ENCODE assay signal across 9 cellular contexts in genomic region chr5:68406767-68407232, GRCh38.
A peak's percentile ranks its signal among the peaks of the same experiment; 100 is the strongest.
DNase-seq lines count a peak whose midpoint lies in the region; ATAC-seq and TF ChIP-seq lines count a peak whose summit lies in the region.
"Had no signal": no experiment of that assay in that cellular context is flagged by ENCODE, and none has a peak within 500 bp of the region (broad histone marks: within the 10 kb centered on the region; RNA-seq: fewer than 3 reads in every experiment).

No MANE protein-coding gene starts in this region.

- TF ChIP-seq POLR2A in breast epithelium (IDR thresholded peaks at IDR 0.05), result no peak

- H3K27me3 ChIP-seq in DOHH2 (ENCODE audit: control insufficient read depth, low read length) (no peaks in the 10 kb centered on the region), breast epithelium (no peaks in the 10 kb centered on the region), SJCRH30 (no peaks in the 10 kb centered on the region)
- H3K27me3 ChIP-seq: cardiac muscle cell had no signal

- peaks cover 8% of the 10 kb centered on the region for H3F3A ChIP-seq in DOHH2 (ENCODE audit: control insufficient read depth, insufficient read depth)

- H3K27me3 Mint-ChIP-seq in stimulated activated naive B cell treated with anti-CD40 and anti-IgM and Interleukin-4, amounts not matched to agents 10 μg/mL and 1 μg/mL and 100 μg/mL, for 72 hours, result no peaks in the 10 kb centered on the region

- H3K9me2 ChIP-seq in DOHH2 (replicated peaks; ENCODE audit: control insufficient read depth, low read length), result no peaks in the 10 kb centered on the region

- H4K20me1 ChIP-seq in DOHH2 (ENCODE audit: control insufficient read depth, insufficient read depth, low read depth, low read length), result no peaks in the 10 kb centered on the region

- peak; percentile 54 for ATAC-seq in HG03469 (IDR thresholded peaks at IDR 0.05; ENCODE audit: unreplicated experiment)
- ATAC-seq in stimulated activated naive B cell treated with anti-CD40 and anti-IgM and Interleukin-4, amounts not matched to agents 10 μg/mL and 1 μg/mL and 100 μg/mL, for 72 hours (replicated peaks), result peak; percentile 84

- H3K36me3 ChIP-seq in DOHH2 (ENCODE audit: control insufficient read depth, low read length) (no peaks in the 10 kb centered on the region), breast epithelium (no peaks in the 10 kb centered on the region), SJCRH30 (no peaks in the 10 kb centered on the region)
- H3K36me3 ChIP-seq: cardiac muscle cell had no signal

- no peak for TF ChIP-seq CTCF in DOHH2 (IDR thresholded peaks at IDR 0.05; ENCODE audit: low read depth, low read length, poor library complexity, severe bottlenecking)
- no peak for TF ChIP-seq CTCF in GM20000 (IDR thresholded peaks at IDR 0.05; ENCODE audit: extremely low read depth, missing control alignments)
- TF ChIP-seq CTCF in breast epithelium (IDR thresholded peaks at IDR 0.05), result no peak

- peak overlapping the region in 1 of 2 donors; percentile 29 for H3K4me3 Mint-ChIP-seq in stimulated activated naive B cell treated with anti-CD40 and anti-IgM and Interleukin-4, amounts not matched to agents 10 μg/mL and 1 μg/mL and 100 μg/mL, for 72 hours

- intact Hi-C loops in breast epithelium (cut with DNase I; ENCODE audit: low total_unique reads), result no loop called here

- H3K27ac Mint-ChIP-seq in stimulated activated naive B cell treated with anti-CD40 and anti-IgM and Interleukin-4, amounts not matched to agents 10 μg/mL and 1 μg/mL and 100 μg/mL, for 72 hours, result peak overlapping the region; percentile 67

- H3K27ac ChIP-seq in DOHH2 (ENCODE audit: low read depth, low read length) (peak overlapping the region; percentile 27; the same call in 1 of the 2 replicates), breast epithelium (peak overlapping the region; percentile 8 to 26), SJCRH30 (no peak overlapping the region)
- H3K27ac ChIP-seq: cardiac muscle cell had no signal

- no peaks in the 10 kb centered on the region for H3K9me3 Mint-ChIP-seq in stimulated activated naive B cell treated with anti-CD40 and anti-IgM and Interleukin-4, amounts not matched to agents 10 μg/mL and 1 μg/mL and 100 μg/mL, for 72 hours

- H3K4me1 ChIP-seq in DOHH2 (ENCODE audit: control insufficient read depth, low read length) (peaks cover 24% of the 10 kb centered on the region), breast epithelium (no peaks in the 10 kb centered on the region), SJCRH30 (peaks cover 4% of the 10 kb centered on the region; the same call in 1 of the 2 replicates)

- no peaks in the 10 kb centered on the region for H3K36me3 Mint-ChIP-seq in stimulated activated naive B cell treated with anti-CD40 and anti-IgM and Interleukin-4, amounts not matched to agents 10 μg/mL and 1 μg/mL and 100 μg/mL, for 72 hours

- DNase-seq in GM20000 (ENCODE audit: low spot score), result peak; percentile 52
- no peak for DNase-seq in breast epithelium (ENCODE audit: low spot score in 2 of 2)
- DNase-seq in stimulated activated naive B cell treated with anti-CD40 and anti-IgM and Interleukin-4, amounts not matched to agents 10 μg/mL and 1 μg/mL and 100 μg/mL, for 72 hours, result no peak
- no peak for DNase-seq in SJCRH30
- no peak for DNase-seq in epidermal melanocyte (ENCODE audit: insufficient read length, low spot score)
- DNase-seq in NCI-H446 treated with DMSO at 0.1 percent for 48 hours (lab: John Stamatoyannopoulos, UW), result no peak

- H3K4me3 ChIP-seq in DOHH2 (ENCODE audit: low read length), result peak overlapping the region; percentile 37
- peak overlapping the region in 2 of 3 donors; percentile 1 to 26 for H3K4me3 ChIP-seq in breast epithelium
- H3K4me3 ChIP-seq in SJCRH30, result no peak overlapping the region
- H3K4me3 ChIP-seq: cardiac muscle cell had no signal

- H3K4me1 Mint-ChIP-seq in stimulated activated naive B cell treated with anti-CD40 and anti-IgM and Interleukin-4, amounts not matched to agents 10 μg/mL and 1 μg/mL and 100 μg/mL, for 72 hours, result peaks cover 7 to 13% of the 10 kb centered on the region in 2 donors

- H3K9me3 ChIP-seq in DOHH2 (ENCODE audit: control insufficient read depth, insufficient read depth, low read length), result no peaks in the 10 kb centered on the region
- H3K9me3 ChIP-seq in breast epithelium, result no peaks in the 10 kb centered on the region
- no peaks in the 10 kb centered on the region; the same call in 1 of the 2 replicates for H3K9me3 ChIP-seq in SJCRH30 (replicated peaks)

- peak overlapping the region; percentile 47 for H3K4me2 ChIP-seq in DOHH2 (ENCODE audit: low read length)

- no peaks in the 10 kb centered on the region for H3K79me2 ChIP-seq in DOHH2 (ENCODE audit: control insufficient read depth, low read length)
